In genomic region chr12:27061317-27061716, GRCh38 we compare ENCODE assay signal across 19 cellular contexts. TPM values are rescaled to one million over a fixed set of nuclear protein-coding genes. Genes with fewer than 3 reads are reported as not detected.
A peak's percentile ranks its signal among the peaks of the same experiment; 100 is the strongest.
DNase-seq lines count a peak whose midpoint lies in the region; ATAC-seq and TF ChIP-seq lines count a peak whose summit lies in the region.
"Had no signal": no experiment of that assay in that cellular context is flagged by ENCODE, and none has a peak within 500 bp of the region (broad histone marks: within the 10 kb centered on the region; RNA-seq: fewer than 3 reads in every experiment).

No MANE protein-coding gene starts in this region.

- no peak overlapping the region for H3K27ac Mint-ChIP-seq in activated T-helper 17 cell treated with anti-CD3 and anti-CD28 coated beads, Interleukin-2, amount 50 U/mL, for 72 hours
- H3K27ac Mint-ChIP-seq in memory B cell = peak overlapping the region; percentile 5
- H3K27ac Mint-ChIP-seq: B cell; CD4-positive, alpha-beta T cell; CD8-positive, alpha-beta T cell had no signal

- peak; percentile 19 for ATAC-seq in activated T-helper 17 cell treated with anti-CD3 and anti-CD28 coated beads, Interleukin-2, amount 50 U/mL, for 72 hours (replicated peaks)
- ATAC-seq in memory B cell (ENCODE audit: low read depth) (no peak), GM19023 (IDR thresholded peaks at IDR 0.05; ENCODE audit: unreplicated experiment) (no peak)
- ATAC-seq: A549; CD8-positive, alpha-beta T cell had no signal

- no peaks in the 10 kb centered on the region for H3K27me3 Mint-ChIP-seq in activated T-helper 17 cell treated with anti-CD3 and anti-CD28 coated beads, Interleukin-2, amount 50 U/mL, for 72 hours
- H3K27me3 Mint-ChIP-seq in memory B cell = no peaks in the 10 kb centered on the region
- H3K27me3 Mint-ChIP-seq: B cell; CD4-positive, alpha-beta T cell had no signal

- H3K36me3 Mint-ChIP-seq in activated T-helper 17 cell treated with anti-CD3 and anti-CD28 coated beads, Interleukin-2, amount 50 U/mL, for 72 hours (ENCODE audit: low read depth) = peaks cover 5% of the 10 kb centered on the region
- H3K36me3 Mint-ChIP-seq in memory B cell = peaks cover 27% of the 10 kb centered on the region

- H3K4me3 Mint-ChIP-seq in activated T-helper 17 cell treated with anti-CD3 and anti-CD28 coated beads, Interleukin-2, amount 50 U/mL, for 72 hours = peak overlapping the region; percentile 7
- H3K4me3 Mint-ChIP-seq in memory B cell = no peak overlapping the region
- H3K4me3 Mint-ChIP-seq: B cell; CD4-positive, alpha-beta T cell; CD8-positive, alpha-beta T cell had no signal

- POLR2A ChIA-PET in HEK293 (lab: Yijun Ruan, JAX) = no interaction called here

- no peak for DNase-seq in memory B cell (ENCODE audit: low spot score in 2 of 2)
- DNase-seq in NCI-H82 treated with DMSO at 0.1 percent for 48 hours (lab: John Stamatoyannopoulos, UW; ENCODE audit: unreplicated experiment) = no peak
- DNase-seq in cerebellum (ENCODE audit: low spot score) = no peak
- DNase-seq: AML-193; Caco-2; Calu3; CD4-positive, alpha-beta T cell; CD8-positive, alpha-beta T cell; DMS79 treated with DMSO at 0.1 percent for 48 hours; GF-D8 had no signal

- no peaks in the 10 kb centered on the region for H3K9me3 Mint-ChIP-seq in activated T-helper 17 cell treated with anti-CD3 and anti-CD28 coated beads, Interleukin-2, amount 50 U/mL, for 72 hours
- H3K9me3 Mint-ChIP-seq in memory B cell = peaks cover 13% of the 10 kb centered on the region
- H3K9me3 Mint-ChIP-seq: CD4-positive, alpha-beta T cell; CD8-positive, alpha-beta T cell had no signal

- TF ChIP-seq CTCF in HEK293 (tag by site-specific recombination; IDR thresholded peaks at IDR 0.05) = no peak

- no peaks in the 10 kb centered on the region for H3K9me3 ChIP-seq in HEK293 (ENCODE audit: control insufficient read depth, insufficient read depth, low read depth, low read length)
- H3K9me3 ChIP-seq: A549, Caco-2 had no signal

- CTCF ChIA-PET in HEK293 (lab: Yijun Ruan, JAX) = interaction anchor here (0.6 to 1.0 kb wide), 3 partner anchors 9 to 35 kb away, joined by 3 to 4 read pairs (median 3); no protein-coding TSS in a partner anchor

- no peaks in the 10 kb centered on the region for H3K4me1 Mint-ChIP-seq in activated T-helper 17 cell treated with anti-CD3 and anti-CD28 coated beads, Interleukin-2, amount 50 U/mL, for 72 hours
- H3K4me1 Mint-ChIP-seq in memory B cell = peaks cover 14% of the 10 kb centered on the region

- H3K4me1 ChIP-seq in HEK293 (ENCODE audit: control insufficient read depth, insufficient read depth, low read length) = no peaks in the 10 kb centered on the region
- H3K4me1 ChIP-seq: A549, Caco-2 had no signal

- H3K36me3 ChIP-seq in HEK293 (ENCODE audit: control insufficient read depth in 2 of 2, insufficient read depth in 1 of 2, low read length in 2 of 2) = no peaks in the 10 kb centered on the region

- no peak overlapping the region for H3K27ac ChIP-seq in HEK293 (ENCODE audit: extremely low read depth, low read depth, low read length)
- H3K27ac ChIP-seq: 22Rv1; A549; BLaER1 treated with 17β-estradiol and CSF1 and Interleukin-3, amounts not matched to agents 10 nM and 100 nM; C4-2B had no signal

- no peak overlapping the region for H3K4me3 ChIP-seq in HEK293 (ENCODE audit: low read depth, low read length)
- H3K4me3 ChIP-seq: A549; BLaER1 treated with 17β-estradiol and CSF1 and Interleukin-3, amounts not matched to agents 10 nM and 100 nM had no signal

TF ChIP-seq in HEK293, 187 proteins besides CTCF, POLR2A, EP300 and RAD21:
- TF ChIP-seq ZNF2 (tag by site-specific recombination; IDR thresholded peaks at IDR 0.05) (no peak), EGR2 (tag by site-specific recombination; IDR thresholded peaks at IDR 0.05; ENCODE audit: low read depth) (peak; percentile 39; the same call in 1 of the 2 replicates), ZFHX2 (tag by site-specific recombination; conservative IDR thresholded peaks at IDR 0.05) (0 out of 2 replicates have a peak, but pooled peaks have one; percentile 32), GFI1B (tag by site-specific recombination; IDR thresholded peaks at IDR 0.05) (no peak), ZNF843 (tag by site-specific recombination; IDR thresholded peaks at IDR 0.05) (no peak)

RNA-seq across cellular contexts. Expression of gene C12orf71, which starts 21.1 kb away (rescaled TPM):
- not detected for total RNA-seq in activated T-helper 17 cell treated with anti-CD3 and anti-CD28 coated beads, Interleukin-2, amount 50 U/mL, for 72 hours
- not detected for total RNA-seq in cerebellum
- total RNA-seq: A172; B cell; Caco-2; Calu3; CD4-positive, alpha-beta T cell; CD8-positive, alpha-beta T cell had no signal

RNA-seq across cellular contexts. Expression of gene MED21, which starts 39.0 kb away (rescaled TPM):
- total RNA-seq in activated T-helper 17 cell treated with anti-CD3 and anti-CD28 coated beads, Interleukin-2, amount 50 U/mL, for 72 hours = 10 to 100 TPM; 32.6 to 36.0 TPM
- total RNA-seq in cerebellum = 77.3 TPM

RNA-seq across cellular contexts. Expression of gene TM7SF3, which starts 47.1 kb away (rescaled TPM):
- total RNA-seq in activated T-helper 17 cell treated with anti-CD3 and anti-CD28 coated beads, Interleukin-2, amount 50 U/mL, for 72 hours = 10 to 100 TPM; 30.7 to 42.7 TPM
- 51.0 TPM for total RNA-seq in cerebellum
